Comparison of ENCODE assay signal across 21 cellular contexts in genomic region chr3:180546863-180547262, GRCh38. TPM values are rescaled to one million over a fixed set of nuclear protein-coding genes. Genes with fewer than 3 reads are reported as not detected.
DNase-seq lines count a peak whose midpoint lies in the region; ATAC-seq, FAIRE-seq and TF ChIP-seq lines count a peak whose summit lies in the region.
"Had no signal": no experiment of that assay in that cellular context is flagged by ENCODE, and none has a peak within 500 bp of the region (broad histone marks: within the 10 kb centered on the region; RNA-seq: fewer than 3 reads in every experiment).

No MANE protein-coding gene starts in this region.

- H3K9me3 ChIP-seq in MM.1S (replicated peaks; ENCODE audit: insufficient read depth, low read length) (no peaks in the 10 kb centered on the region), A673 (ENCODE audit: low read depth, low read length, poor library complexity, severe bottlenecking) (no peaks in the 10 kb centered on the region), gastrocnemius medialis (no peaks in the 10 kb centered on the region)
- H3K9me3 ChIP-seq: BLaER1 treated with 17β-estradiol and CSF1 and Interleukin-3, amounts not matched to agents 10 nM and 100 nM; Caco-2 had no signal

- no TSS peak for BruUV-seq in A673 (replicated peaks; lab: Mats Ljungman, UMichigan)

- no peak for TF ChIP-seq POLR2A in H54 (IDR thresholded peaks at IDR 0.05; ENCODE audit: low read depth, low read length)
- no peak for TF ChIP-seq POLR2A in gastrocnemius medialis (IDR thresholded peaks at IDR 0.05)

- FAIRE-seq in H54 (lab: Jason Lieb, UNC): peak; percentile 23
- FAIRE-seq: A204.1, D721Med, G401.6, GM12892, GM18507 had no signal

- H3K9me2 ChIP-seq in MM.1S (replicated peaks; ENCODE audit: insufficient read depth, low read length): no peaks in the 10 kb centered on the region

- TF ChIP-seq CTCF in MM.1S (IDR thresholded peaks at IDR 0.05; ENCODE audit: low read length): no peak
- TF ChIP-seq CTCF in A673 (conservative IDR thresholded peaks at IDR 0.05; ENCODE audit: low read depth, low read length): no peak
- no peak for TF ChIP-seq CTCF in gastrocnemius medialis (IDR thresholded peaks at IDR 0.05 in 4 of 5, conservative IDR thresholded peaks at IDR 0.05 in 1 of 5)
- TF ChIP-seq CTCF in chondrocyte (IDR thresholded peaks at IDR 0.05): no peak

- H3K4me3 Mint-ChIP-seq in chondrocyte (ENCODE audit: unreplicated experiment): no peak overlapping the region
- H3K4me3 Mint-ChIP-seq: B cell; CD4-positive, alpha-beta T cell; CD8-positive, alpha-beta T cell had no signal

- H3K27me3 ChIP-seq in MM.1S (replicated peaks; ENCODE audit: insufficient read depth, low read length): no peaks in the 10 kb centered on the region
- no peaks in the 10 kb centered on the region for H3K27me3 ChIP-seq in A673 (replicated peaks; ENCODE audit: insufficient read depth, low read depth, low read length, poor library complexity)
- no peaks in the 10 kb centered on the region for H3K27me3 ChIP-seq in gastrocnemius medialis
- H3K27me3 ChIP-seq: BLaER1 treated with 17β-estradiol and CSF1 and Interleukin-3, amounts not matched to agents 10 nM and 100 nM had no signal

- in situ Hi-C loops in gastrocnemius medialis (cut with MboI; ENCODE audit: low sequenced_read_pairs in 4 of 4): no loop called here

- intact Hi-C loops in A673 (cut with micrococcal nuclease; ENCODE audit: unreplicated experiment): no loop called here
- intact Hi-C loops in gastrocnemius medialis (cut with DNase I; ENCODE audit: low total_unique reads): no loop called here

- no peaks in the 10 kb centered on the region for H3K79me2 ChIP-seq in MM.1S (ENCODE audit: low read length)

- H3K4me2 ChIP-seq in MM.1S (ENCODE audit: low read depth, low read length): no peak overlapping the region
- H3K4me2 ChIP-seq: BLaER1 treated with 17β-estradiol and CSF1 and Interleukin-3, amounts not matched to agents 10 nM and 100 nM had no signal

- no peaks in the 10 kb centered on the region for H4K20me1 ChIP-seq in MM.1S (ENCODE audit: insufficient read depth, low read length)
- H4K20me1 ChIP-seq: BLaER1 treated with 17β-estradiol and CSF1 and Interleukin-3, amounts not matched to agents 10 nM and 100 nM had no signal

- H3K27ac Mint-ChIP-seq in chondrocyte (ENCODE audit: unreplicated experiment): no peak overlapping the region
- H3K27ac Mint-ChIP-seq: B cell; CD4-positive, alpha-beta T cell; CD8-positive, alpha-beta T cell had no signal

- H3K9me3 Mint-ChIP-seq in chondrocyte (ENCODE audit: low read depth): no peaks in the 10 kb centered on the region
- H3K9me3 Mint-ChIP-seq: CD4-positive, alpha-beta T cell; CD8-positive, alpha-beta T cell had no signal

- DNase-seq in H54 (ENCODE audit: insufficient read length, low spot score) (no peak), MM.1S (peak; percentile 13), A673 (ENCODE audit: low spot score) (no peak), gastrocnemius medialis (no peak), chondrocyte (ENCODE audit: low spot score) (no peak)
- DNase-seq: 8988T; AML-193; Caco-2; Calu3; CD4-positive, alpha-beta T cell; CD8-positive, alpha-beta T cell; DMS79 treated with DMSO at 0.1 percent for 48 hours; GF-D8 had no signal

- no peak overlapping the region for H2AFZ ChIP-seq in MM.1S (ENCODE audit: low read length)

- H3K9ac ChIP-seq in MM.1S (ENCODE audit: low read length): no peak overlapping the region
- H3K9ac ChIP-seq: BLaER1 treated with 17β-estradiol and CSF1 and Interleukin-3, amounts not matched to agents 10 nM and 100 nM had no signal

- H3K4me1 ChIP-seq in MM.1S (ENCODE audit: low read length): no peaks in the 10 kb centered on the region
- no peaks in the 10 kb centered on the region for H3K4me1 ChIP-seq in A673 (ENCODE audit: insufficient read depth, low read length, poor library complexity, severe bottlenecking)
- H3K4me1 ChIP-seq in gastrocnemius medialis: no peaks in the 10 kb centered on the region
- H3K4me1 ChIP-seq: BLaER1 treated with 17β-estradiol and CSF1 and Interleukin-3, amounts not matched to agents 10 nM and 100 nM; Caco-2 had no signal

- CTCF ChIA-PET in A673 (lab: Charles Lee): no interaction called here

- no peak overlapping the region for H3K4me3 ChIP-seq in MM.1S (ENCODE audit: low read length)
- no peak overlapping the region for H3K4me3 ChIP-seq in A673 (ENCODE audit: low read depth, low read length, poor library complexity, severe bottlenecking)
- no peak overlapping the region for H3K4me3 ChIP-seq in gastrocnemius medialis
- H3K4me3 ChIP-seq: BLaER1 treated with 17β-estradiol and CSF1 and Interleukin-3, amounts not matched to agents 10 nM and 100 nM had no signal

- H3F3A ChIP-seq in MM.1S (ENCODE audit: insufficient read depth, low read length): no peaks in the 10 kb centered on the region

- H3K36me3 ChIP-seq in MM.1S (replicated peaks; ENCODE audit: insufficient read depth, low read length) (no peaks in the 10 kb centered on the region), A673 (ENCODE audit: insufficient read depth, low read length, poor library complexity, severe bottlenecking) (no peaks in the 10 kb centered on the region), gastrocnemius medialis (no peaks in the 10 kb centered on the region)
- H3K36me3 ChIP-seq: BLaER1 treated with 17β-estradiol and CSF1 and Interleukin-3, amounts not matched to agents 10 nM and 100 nM had no signal

- no peaks in the 10 kb centered on the region for H3K4me1 Mint-ChIP-seq in chondrocyte (ENCODE audit: low read depth)
- H3K4me1 Mint-ChIP-seq: B cell had no signal

- POLR2A ChIA-PET in A673 (lab: Charles Lee; ENCODE audit: low non-redundant PET): no interaction called here

- ATAC-seq in gastrocnemius medialis: no peak
- ATAC-seq: CD8-positive, alpha-beta T cell had no signal

- H3K27me3 Mint-ChIP-seq in chondrocyte (ENCODE audit: low read depth): peaks cover 11% of the 10 kb centered on the region

- no peak overlapping the region for H3K27ac ChIP-seq in MM.1S (ENCODE audit: low read length)
- no peak overlapping the region for H3K27ac ChIP-seq in A673 (ENCODE audit: low read depth, low read length, poor library complexity, severe bottlenecking)
- H3K27ac ChIP-seq in gastrocnemius medialis: no peak overlapping the region
- H3K27ac ChIP-seq: BLaER1 treated with 17β-estradiol and CSF1 and Interleukin-3, amounts not matched to agents 10 nM and 100 nM; C4-2B had no signal

- no peaks in the 10 kb centered on the region for H3K36me3 Mint-ChIP-seq in chondrocyte (ENCODE audit: low read depth)
- H3K36me3 Mint-ChIP-seq: CD8-positive, alpha-beta T cell had no signal

RNA-seq across cellular contexts. Expression of gene TTC14, which starts 55.1 kb away (rescaled TPM):
- total RNA-seq in A673 (2021) (30.0 and 38.2 TPM in 2 replicates), gastrocnemius medialis (10 to 100 TPM in 1 of 4 donors, 1 to 10 TPM in 3; 5.3 to 14.0 (median 8.8) TPM), chondrocyte (36.9 to 51.9 TPM (median 37.7 TPM) in 3 replicates)
